Comparison of ENCODE assay signal across 1 cellular context in genomic region chr15:69132430-69132829, GRCh38.
TF ChIP-seq lines count a peak whose summit lies in the region.

No MANE protein-coding gene starts in this region.

TF ChIP-seq in H1, 55 proteins besides CTCF, POLR2A, EP300 and RAD21:
- TF ChIP-seq KDM1A (IDR thresholded peaks at IDR 0.05; ENCODE audit: borderline replicate concordance, low read length) (peak; percentile 82; the same call in 1 of the 2 replicates), ATF2 (IDR thresholded peaks at IDR 0.05; ENCODE audit: low read length) (no peak)
TF ChIP-seq in H1: peak in this region for 1.
